30 cellular contexts compared by ENCODE assay signal in genomic region chr14:100857196-100857922, GRCh38. TPM values are rescaled to one million over a fixed set of nuclear protein-coding genes. Genes with fewer than 3 reads are reported as not detected.
A peak's percentile ranks its signal among the peaks of the same experiment; 100 is the strongest.
DNase-seq lines count a peak whose midpoint lies in the region; ATAC-seq, FAIRE-seq and TF ChIP-seq lines count a peak whose summit lies in the region.
"Had no signal": no experiment of that assay in that cellular context is flagged by ENCODE, and none has a peak within 500 bp of the region (broad histone marks: within the 10 kb centered on the region; RNA-seq: fewer than 3 reads in every experiment).

No MANE protein-coding gene starts in this region.

- CTCF ChIA-PET in AG04450 (lab: Charles Lee) = no interaction called here

- H3K27ac ChIP-seq in AG04450 (ENCODE audit: low read depth, low read length) (peak overlapping the region; percentile 11), tibial artery (no peak overlapping the region)
- no peak overlapping the region for H3K27ac ChIP-seq in BLaER1 treated with 17β-estradiol and CSF1 and Interleukin-3, amounts not matched to agents 10 nM and 100 nM
- H3K27ac ChIP-seq: ascending aorta, C4-2B, cardiac muscle cell, left lung, neutrophil, psoas muscle, tibial nerve had no signal

- no peaks in the 10 kb centered on the region for H3K27me3 ChIP-seq in AG04450 (ENCODE audit: control insufficient read depth, insufficient read depth, low read length)
- no peaks in the 10 kb centered on the region for H3K27me3 ChIP-seq in BLaER1 treated with 17β-estradiol and CSF1 and Interleukin-3, amounts not matched to agents 10 nM and 100 nM
- H3K27me3 ChIP-seq in tibial artery = peaks cover 0 to 12% of the 10 kb centered on the region in 2 donors
- H3K27me3 ChIP-seq: ascending aorta, cardiac muscle cell, tibial nerve had no signal

- ATAC-seq in mucosa of descending colon = no peak
- ATAC-seq: activated CD8-positive, alpha-beta memory T cell treated with anti-CD3 and anti-CD28 coated beads, Interleukin-2, amount 10 ng/mL, durations not matched to agents 7 days and 5 days; activated T-cell treated with anti-CD3 and anti-CD28 coated beads, Interleukin-2, amount 50 U/mL, for 4 hours; effector memory CD8-positive, alpha-beta T cell; HCT116; left lung; psoas muscle had no signal

- no peak overlapping the region for H3K4me3 ChIP-seq in AG04450 (ENCODE audit: low read depth, low read length)
- no peak overlapping the region for H3K4me3 ChIP-seq in BLaER1 treated with 17β-estradiol and CSF1 and Interleukin-3, amounts not matched to agents 10 nM and 100 nM
- no peak overlapping the region for H3K4me3 ChIP-seq in mucosa of descending colon
- H3K4me3 ChIP-seq in tibial artery = no peak overlapping the region
- H3K4me3 ChIP-seq: ascending aorta, cardiac muscle cell, left lung, psoas muscle, tibial nerve had no signal

- H3K9me3 ChIP-seq in AG04450 (ENCODE audit: control insufficient read depth, insufficient read depth, low read length) = no peaks in the 10 kb centered on the region; the same call in 1 of the 2 replicates
- H3K9me3 ChIP-seq in BLaER1 treated with 17β-estradiol and CSF1 and Interleukin-3, amounts not matched to agents 10 nM and 100 nM (replicated peaks in 1 of 11) = peaks cover 0 to 4% (median under 1%) of the 10 kb centered on the region in 11 experiments; a peak in 5 of 22 replicates
- H3K9me3 ChIP-seq in mucosa of descending colon = no peaks in the 10 kb centered on the region
- H3K9me3 ChIP-seq in tibial artery = no peaks in the 10 kb centered on the region
- H3K9me3 ChIP-seq: ascending aorta, left lung, neutrophil, psoas muscle, tibial nerve had no signal

- H3K9ac ChIP-seq in BLaER1 treated with 17β-estradiol and CSF1 and Interleukin-3, amounts not matched to agents 10 nM and 100 nM = no peak overlapping the region

- peaks cover 0 to 39% (median 18%) of the 10 kb centered on the region in 10 experiments; a peak in 12 of 20 replicates for H3K4me1 ChIP-seq in BLaER1 treated with 17β-estradiol and CSF1 and Interleukin-3, amounts not matched to agents 10 nM and 100 nM
- no peaks in the 10 kb centered on the region for H3K4me1 ChIP-seq in mucosa of descending colon (ENCODE audit: low read depth)
- no peaks in the 10 kb centered on the region for H3K4me1 ChIP-seq in tibial artery
- H3K4me1 ChIP-seq: ascending aorta, left lung, psoas muscle, tibial nerve had no signal

- DNase-seq in AG04450 (ENCODE audit: low read depth, low spot score) (no peak), NCI-H748 (lab: John Stamatoyannopoulos, UW; ENCODE audit: unreplicated experiment) (peak; percentile 89), mucosa of descending colon (peak in 2 of 3 donors; percentile 1 to 25), NCI-H2196 (lab: John Stamatoyannopoulos, UW; ENCODE audit: unreplicated experiment) (no peak), urothelium cell line (ENCODE audit: low spot score) (no peak), tibial artery (no peak)
- DNase-seq: activated B cell treated with CpG ODN at 0.5 μM for 24 hours; activated CD8-positive, alpha-beta memory T cell treated with anti-CD3 and anti-CD28 coated beads, Interleukin-2, amount 10 ng/mL, durations not matched to agents 7 days and 5 days; activated gamma-delta T cell; activated T-cell treated with anti-CD3 and anti-CD28 coated beads, Interleukin-2, amount 50 U/mL, for 4 hours; DND-41; effector memory CD8-positive, alpha-beta T cell; Kasumi-1; NCI-H1694 treated with DMSO at 0.1 percent for 48 hours; NCI-H2171 treated with DMSO at 0.1 percent for 48 hours; NCI-H774; stimulated activated CD4-positive, alpha-beta T cell treated with anti-CD3 and anti-CD28 coated beads, Interleukin-4, amount 100 ng/mL, for 24 hours had no signal

- no peaks in the 10 kb centered on the region for H3K36me3 ChIP-seq in BLaER1 treated with 17β-estradiol and CSF1 and Interleukin-3, amounts not matched to agents 10 nM and 100 nM
- H3K36me3 ChIP-seq in mucosa of descending colon (ENCODE audit: low read depth) (no peaks in the 10 kb centered on the region), tibial artery (no peaks in the 10 kb centered on the region)
- H3K36me3 ChIP-seq: ascending aorta, cardiac muscle cell, left lung, neutrophil, tibial nerve had no signal

- FAIRE-seq in urothelium cell line (lab: Jason Lieb, UNC) = no peak

- no peaks in the 10 kb centered on the region for H4K20me1 ChIP-seq in BLaER1 treated with 17β-estradiol and CSF1 and Interleukin-3, amounts not matched to agents 10 nM and 100 nM

- H3K4me2 ChIP-seq in BLaER1 treated with 17β-estradiol and CSF1 and Interleukin-3, amounts not matched to agents 10 nM and 100 nM = peak overlapping the region in 8 of 11 experiments; percentile 18 to 78 (median 57); a peak in 15 of 22 replicates

- intact Hi-C loops in mucosa of descending colon (cut with DNase I, micrococcal nuclease) (loop anchor here in 1 of 2 donors (10.0 kb wide), 1 partner anchor 767 kb away; no protein-coding TSS in a partner anchor), tibial artery (cut with DNase I; ENCODE audit: low total_unique reads) (no loop called here)

- POLR2A ChIA-PET in AG04450 (lab: Yijun Ruan, JAX) = no interaction called here

- TF ChIP-seq CTCF in AG04450 (IDR thresholded peaks at IDR 0.05; ENCODE audit: low read depth, low read length) (no peak), mucosa of descending colon (IDR thresholded peaks at IDR 0.05) (no peak), tibial artery (IDR thresholded peaks at IDR 0.05) (no peak)

RNA-seq across cellular contexts. Expression of gene MEG3, which starts 31.4 kb away (rescaled TPM):
- polyA plus RNA-seq in AG04450 (2011; rRNA removed) = 306 and 310 TPM in 2 replicates
- 116 and 134 TPM in 2 replicates for polyA minus RNA-seq in AG04450 (2011; rRNA and poly(A)+ RNA removed)
- 10 to 100 TPM; 13.8 to 32.2 (median 16.4) TPM for total RNA-seq in mucosa of descending colon
- total RNA-seq: activated B cell treated with CpG ODN at 0.5 μM for 24 hours; activated CD8-positive, alpha-beta memory T cell treated with anti-CD3 and anti-CD28 coated beads, Interleukin-2, amount 10 ng/mL, durations not matched to agents 7 days and 5 days; cardiac muscle cell; T-helper 1 cell treated with Interleukin-12 subunit alpha and Interleukin-12 subunit beta and Interleukin-4 antibody, amounts not matched to agents 30 ng/mL and 1 ng/mL, for 36 hours had no signal
- polyA plus RNA-seq: cardiac muscle cell had no signal

RNA-seq across cellular contexts. Expression of gene RTL1, which starts 46.2 kb away (rescaled TPM):
- polyA plus RNA-seq in AG04450 (2011; rRNA removed) = not detected in 2 replicates
- not detected in 2 replicates for polyA minus RNA-seq in AG04450 (2011; rRNA and poly(A)+ RNA removed)
- not detected for total RNA-seq in mucosa of descending colon
- total RNA-seq: activated B cell treated with CpG ODN at 0.5 μM for 24 hours; activated CD8-positive, alpha-beta memory T cell treated with anti-CD3 and anti-CD28 coated beads, Interleukin-2, amount 10 ng/mL, durations not matched to agents 7 days and 5 days; activated T-cell treated with anti-CD3 and anti-CD28 coated beads, Interleukin-2, amount 50 U/mL, for 4 hours; ascending aorta; left lung; mesenteric fat pad; myocyte; psoas muscle; RPMI7951; T-helper 1 cell treated with Interleukin-12 subunit alpha and Interleukin-12 subunit beta and Interleukin-4 antibody, amounts not matched to agents 30 ng/mL and 1 ng/mL, for 36 hours; tibial nerve had no signal
- polyA plus RNA-seq: cardiac muscle cell had no signal

Comparison
In these comparisons a context has a peak if more than half of its experiments do, and no peak if none do; other contexts are left out.
1. DNase-seq: peak in NCI-H748 (single experiment) and mucosa of descending colon (2 of 3); none in AG04450 (single experiment), NCI-H2196 (single experiment), urothelium cell line (single experiment) and tibial artery (0 of 2).